ENCODE assay signal across 1 cellular context in the genomic region with DNA sequence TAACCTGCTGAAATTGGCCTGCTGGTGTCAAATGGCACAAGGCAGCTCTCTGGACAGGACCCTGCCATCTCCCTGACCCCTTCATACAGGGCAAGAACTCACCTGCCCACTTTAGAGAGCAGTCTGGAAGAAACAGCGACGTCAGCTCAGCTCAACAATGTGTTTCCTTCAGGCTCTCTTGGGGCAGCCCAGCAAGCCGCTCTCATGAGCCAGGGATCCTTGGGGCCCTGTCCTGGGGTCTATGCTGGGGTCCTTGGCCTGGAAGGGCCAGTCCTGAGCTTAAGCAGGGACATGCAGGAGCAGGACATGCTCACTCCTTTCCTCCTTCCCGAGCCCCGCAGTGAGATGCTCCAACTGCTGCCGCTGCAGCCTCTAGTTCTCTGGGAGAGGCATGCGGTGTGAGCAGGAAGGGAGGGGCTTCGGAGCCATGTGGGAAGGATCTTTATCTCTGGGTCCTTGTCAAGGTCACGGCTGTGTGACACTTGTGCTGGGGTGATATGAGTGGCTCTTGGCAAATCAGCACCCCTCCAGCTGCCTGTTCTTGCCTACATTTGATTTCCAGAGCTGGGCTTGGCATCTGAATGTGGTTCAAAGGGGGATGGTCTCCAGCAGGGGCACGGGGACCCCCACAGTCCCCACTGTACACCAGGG.
TF ChIP-seq lines count a peak whose summit lies in the region.

No MANE protein-coding gene starts in this region.

TF ChIP-seq in A549, 52 proteins besides CTCF, POLR2A, EP300 and RAD21:
- TF ChIP-seq HEYL (CRISPR knock-in tag; IDR thresholded peaks at IDR 0.05) (no peak), CBX2 (IDR thresholded peaks at IDR 0.05; ENCODE audit: borderline replicate concordance, low read depth) (no peak), MAFK (IDR thresholded peaks at IDR 0.05; ENCODE audit: partially characterized antibody) (no peak), CHD2 (IDR thresholded peaks at IDR 0.05; ENCODE audit: low read length, partially characterized antibody) (no peak), HDAC2 (IDR thresholded peaks at IDR 0.05) (no peak), KDM1A (IDR thresholded peaks at IDR 0.05; ENCODE audit: low read depth) (no peak), ZC3H11A (IDR thresholded peaks at IDR 0.05) (no peak), NFE2L2 (conservative IDR thresholded peaks at IDR 0.05; ENCODE audit: low read length) (no peak), ZSCAN20 (CRISPR knock-in tag; IDR thresholded peaks at IDR 0.05) (no peak), ZNF302 (CRISPR knock-in tag; IDR thresholded peaks at IDR 0.05) (no peak), CHD4 (IDR thresholded peaks at IDR 0.05; ENCODE audit: borderline replicate concordance) (no peak), MYC (IDR thresholded peaks at IDR 0.05; ENCODE audit: borderline replicate concordance, low read length) (no peak)
- TF ChIP-seq, protein P1, sequence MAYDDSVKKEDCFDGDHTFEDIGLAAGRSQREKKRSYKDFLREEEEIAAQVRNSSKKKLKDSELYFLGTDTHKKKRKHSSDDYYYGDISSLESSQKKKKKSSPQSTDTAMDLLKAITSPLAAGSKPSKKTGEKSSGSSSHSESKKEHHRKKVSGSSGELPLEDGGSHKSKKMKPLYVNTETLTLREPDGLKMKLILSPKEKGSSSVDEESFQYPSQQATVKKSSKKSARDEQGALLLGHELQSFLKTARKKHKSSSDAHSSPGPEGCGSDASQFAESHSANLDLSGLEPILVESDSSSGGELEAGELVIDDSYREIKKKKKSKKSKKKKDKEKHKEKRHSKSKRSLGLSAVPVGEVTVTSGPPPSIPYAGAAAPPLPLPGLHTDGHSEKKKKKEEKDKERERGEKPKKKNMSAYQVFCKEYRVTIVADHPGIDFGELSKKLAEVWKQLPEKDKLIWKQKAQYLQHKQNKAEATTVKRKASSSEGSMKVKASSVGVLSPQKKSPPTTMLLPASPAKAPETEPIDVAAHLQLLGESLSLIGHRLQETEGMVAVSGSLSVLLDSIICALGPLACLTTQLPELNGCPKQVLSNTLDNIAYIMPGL (CRISPR knock-in tag; IDR thresholded peaks at IDR 0.05; ENCODE audit: borderline replicate concordance) = no peak
- TF ChIP-seq, protein P2, sequence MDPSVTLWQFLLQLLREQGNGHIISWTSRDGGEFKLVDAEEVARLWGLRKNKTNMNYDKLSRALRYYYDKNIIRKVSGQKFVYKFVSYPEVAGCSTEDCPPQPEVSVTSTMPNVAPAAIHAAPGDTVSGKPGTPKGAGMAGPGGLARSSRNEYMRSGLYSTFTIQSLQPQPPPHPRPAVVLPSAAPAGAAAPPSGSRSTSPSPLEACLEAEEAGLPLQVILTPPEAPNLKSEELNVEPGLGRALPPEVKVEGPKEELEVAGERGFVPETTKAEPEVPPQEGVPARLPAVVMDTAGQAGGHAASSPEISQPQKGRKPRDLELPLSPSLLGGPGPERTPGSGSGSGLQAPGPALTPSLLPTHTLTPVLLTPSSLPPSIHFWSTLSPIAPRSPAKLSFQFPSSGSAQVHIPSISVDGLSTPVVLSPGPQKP (IDR thresholded peaks at IDR 0.05; ENCODE audit: low read depth, low read length) = no peak
- TF ChIP-seq, protein P3, sequence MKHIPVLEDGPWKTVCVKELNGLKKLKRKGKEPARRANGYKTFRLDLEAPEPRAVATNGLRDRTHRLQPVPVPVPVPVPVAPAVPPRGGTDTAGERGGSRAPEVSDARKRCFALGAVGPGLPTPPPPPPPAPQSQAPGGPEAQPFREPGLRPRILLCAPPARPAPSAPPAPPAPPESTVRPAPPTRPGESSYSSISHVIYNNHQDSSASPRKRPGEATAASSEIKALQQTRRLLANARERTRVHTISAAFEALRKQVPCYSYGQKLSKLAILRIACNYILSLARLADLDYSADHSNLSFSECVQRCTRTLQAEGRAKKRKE (CRISPR knock-in tag; IDR thresholded peaks at IDR 0.05; ENCODE audit: low read depth) = no peak
- TF ChIP-seq, protein P4, sequence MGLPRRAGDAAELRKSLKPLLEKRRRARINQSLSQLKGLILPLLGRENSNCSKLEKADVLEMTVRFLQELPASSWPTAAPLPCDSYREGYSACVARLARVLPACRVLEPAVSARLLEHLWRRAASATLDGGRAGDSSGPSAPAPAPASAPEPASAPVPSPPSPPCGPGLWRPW (IDR thresholded peaks at IDR 0.05) = no peak
